ENCODE assay signal across 6 cellular contexts in genomic region chr16:2468142-2468724, GRCh38. TPM values are rescaled to one million over a fixed set of nuclear protein-coding genes. Genes with fewer than 3 reads are reported as not detected.
DNase-seq lines count a peak whose midpoint lies in the region; ATAC-seq and TF ChIP-seq lines count a peak whose summit lies in the region.

No MANE protein-coding gene starts in this region.

- H3K4me1 ChIP-seq in thymus (ENCODE audit: control insufficient read depth, insufficient read depth, low read length) = peaks cover 18% of the 10 kb centered on the region

- no peak for TF ChIP-seq CTCF in foreskin fibroblast (IDR thresholded peaks at IDR 0.05; ENCODE audit: low read depth, low read length)

- WGBS in thymus = 1% methylated on average over 51 of the region's 51 CpGs

- H3K4me3 ChIP-seq in GM08714 (ENCODE audit: low read length) (peak overlapping the region; percentile 37; the same call in 1 of the 2 replicates), foreskin fibroblast (ENCODE audit: low read depth in 1 of 2, low read length in 2 of 2) (peak overlapping the region; percentile 39 to 52), thymus (ENCODE audit: low read length) (peak overlapping the region; percentile 39)

- no peaks in the 10 kb centered on the region for H3K9me3 ChIP-seq in thymus (ENCODE audit: control insufficient read depth)

- no peak overlapping the region for H3K27ac ChIP-seq in thymus (ENCODE audit: low read depth)

- H3K27me3 ChIP-seq in thymus (ENCODE audit: control insufficient read depth, insufficient read depth) = peaks cover 63% of the 10 kb centered on the region

- no peak for ATAC-seq in GM18519 (IDR thresholded peaks at IDR 0.05; ENCODE audit: low FRiP score, unreplicated experiment)

- H3K36me3 ChIP-seq in thymus (ENCODE audit: control insufficient read depth, insufficient read depth) = no peaks in the 10 kb centered on the region

- DNase-seq in NCI-H82 (lab: John Stamatoyannopoulos, UW) = peak; percentile 99
- peak in 1 of 2 donors; percentile 58 for DNase-seq in foreskin fibroblast
- no peak for DNase-seq in NK-92 treated with Interleukin-12 subunit alpha and Interleukin-12 subunit beta, amount 100 ng/mL, for 24 hours (lab: John Stamatoyannopoulos, UW)

RNA-seq across cellular contexts. Expression of gene NTN3, which starts 2.9 kb away (rescaled TPM):
- 0.02 TPM for polyA plus RNA-seq in thymus

RNA-seq across cellular contexts. Expression of gene TBC1D24, which starts 6.7 kb away (rescaled TPM):
- polyA plus RNA-seq in thymus = 3.7 TPM

RNA-seq across cellular contexts. Expression of gene TEDC2, which starts 8.3 kb away (rescaled TPM):
- polyA plus RNA-seq in thymus = 1.8 TPM

RNA-seq across cellular contexts. Expression of gene CCNF, which starts 39.0 kb away (rescaled TPM):
- 4.0 TPM for polyA plus RNA-seq in thymus

RNA-seq across cellular contexts. Expression of gene ATP6V0C, which starts 45.5 kb away (rescaled TPM):
- polyA plus RNA-seq in thymus = 103 TPM
